In genomic region chr11:67043572-67044329, GRCh38 we compare ENCODE assay signal across 26 cellular contexts. TPM values are rescaled to one million over a fixed set of nuclear protein-coding genes. Genes with fewer than 3 reads are reported as not detected.
"Had no signal": no experiment of that assay in that cellular context is flagged by ENCODE, and none has a peak within 500 bp of the region (broad histone marks: within the 10 kb centered on the region; RNA-seq: fewer than 3 reads in every experiment).

No MANE protein-coding gene starts in this region.

- H3K9me3 ChIP-seq: adrenal gland, heart right ventricle, ovary, prostate gland, stomach, tibial artery had no signal

- H3K9me3 Mint-ChIP-seq: activated naive CD4-positive, alpha-beta T cell treated with anti-CD3 and anti-CD28 coated beads for 36 hours; activated naive CD8-positive, alpha-beta T cell treated with anti-CD3 and anti-CD28 coated beads for 36 hours; naive thymus-derived CD4-positive, alpha-beta T cell; stimulated activated naive B cell treated with anti-CD40 and anti-IgM and Interleukin-4, amounts not matched to agents 10 μg/mL and 1 μg/mL and 100 μg/mL, for 72 hours; T-helper 2 cell treated with Interferon-gamma antibody and Interleukin-4, amounts not matched to agents 5 μg/mL and 100 μg/mL, for 36 hours had no signal

- H3K27me3 ChIP-seq: adrenal gland, cardiac muscle cell, heart right ventricle, ovary, tibial artery had no signal

- H3K36me3 ChIP-seq: adrenal gland, cardiac muscle cell, heart right ventricle, ovary, prostate gland, stomach had no signal

- H3K27ac ChIP-seq: adrenal gland, cardiac muscle cell, foreskin keratinocyte, heart right ventricle, ovary, prostate gland, stomach, tibial artery had no signal

- H3K27ac Mint-ChIP-seq: activated naive CD4-positive, alpha-beta T cell treated with anti-CD3 and anti-CD28 coated beads for 36 hours; activated naive CD8-positive, alpha-beta T cell treated with anti-CD3 and anti-CD28 coated beads for 36 hours; brain; naive thymus-derived CD4-positive, alpha-beta T cell; stimulated activated naive B cell treated with anti-CD40 and anti-IgM and Interleukin-4, amounts not matched to agents 10 μg/mL and 1 μg/mL and 100 μg/mL, for 72 hours; T-helper 2 cell treated with Interferon-gamma antibody and Interleukin-4, amounts not matched to agents 5 μg/mL and 100 μg/mL, for 36 hours had no signal

- ATAC-seq: foreskin keratinocyte; naive thymus-derived CD4-positive, alpha-beta T cell; stimulated activated naive B cell treated with anti-CD40 and anti-IgM and Interleukin-4, amounts not matched to agents 10 μg/mL and 1 μg/mL and 100 μg/mL, for 72 hours had no signal

- H3K4me1 ChIP-seq: adrenal gland, foreskin keratinocyte, prostate gland, stomach had no signal

- H3K4me1 Mint-ChIP-seq: activated naive CD8-positive, alpha-beta T cell treated with anti-CD3 and anti-CD28 coated beads for 36 hours; brain had no signal

- H3K4me3 Mint-ChIP-seq: activated naive CD4-positive, alpha-beta T cell treated with anti-CD3 and anti-CD28 coated beads for 36 hours; activated naive CD8-positive, alpha-beta T cell treated with anti-CD3 and anti-CD28 coated beads for 36 hours; brain; naive thymus-derived CD4-positive, alpha-beta T cell; stimulated activated naive B cell treated with anti-CD40 and anti-IgM and Interleukin-4, amounts not matched to agents 10 μg/mL and 1 μg/mL and 100 μg/mL, for 72 hours; T-helper 2 cell treated with Interferon-gamma antibody and Interleukin-4, amounts not matched to agents 5 μg/mL and 100 μg/mL, for 36 hours had no signal

- H3K36me3 Mint-ChIP-seq: activated naive CD8-positive, alpha-beta T cell treated with anti-CD3 and anti-CD28 coated beads for 36 hours; brain; naive thymus-derived CD4-positive, alpha-beta T cell; stimulated activated naive B cell treated with anti-CD40 and anti-IgM and Interleukin-4, amounts not matched to agents 10 μg/mL and 1 μg/mL and 100 μg/mL, for 72 hours had no signal

- H3K4me3 ChIP-seq: adrenal gland, cardiac muscle cell, heart right ventricle, ovary, prostate gland, stomach, tibial artery had no signal

- DNase-seq: activated CD4-positive, alpha-beta T cell treated with anti-CD3 and anti-CD28 coated beads for 4 hours; activated CD4-positive, alpha-beta T cell treated with anti-CD3 and anti-CD28 coated beads, Interleukin-2, amount 50 U/mL, for 4 hours; activated effector memory CD4-positive, alpha-beta T cell treated with anti-CD3 and anti-CD28 coated beads, Interleukin-2, amount 50 U/mL, for 16 hours; activated naive CD4-positive, alpha-beta T cell treated with anti-CD3 and anti-CD28 coated beads for 36 hours; activated naive CD8-positive, alpha-beta T cell treated with anti-CD3 and anti-CD28 coated beads for 36 hours; adrenal gland; cerebellar nuclear complex; cortex of kidney; foreskin keratinocyte; heart right ventricle; midbrain; naive thymus-derived CD4-positive, alpha-beta T cell; ovary; retina; stimulated activated CD4-positive, alpha-beta T cell treated with anti-CD3 and anti-CD28 coated beads, Interleukin-15, amount 100 ng/mL, for 24 hours; stimulated activated CD4-positive, alpha-beta T cell treated with anti-CD3 and anti-CD28 coated beads, Interleukin-2, amount 100 ng/mL, for 24 hours; stimulated activated naive B cell treated with anti-CD40 and anti-IgM and Interleukin-4, amounts not matched to agents 10 μg/mL and 1 μg/mL and 100 μg/mL, for 72 hours; stomach; T-helper 1 cell; tibial artery had no signal

RNA-seq across cellular contexts. Expression of gene SYT12, which starts 20.8 kb away (rescaled TPM):
- total RNA-seq: activated naive CD4-positive, alpha-beta T cell treated with anti-CD3 and anti-CD28 coated beads for 36 hours; activated naive CD8-positive, alpha-beta T cell treated with anti-CD3 and anti-CD28 coated beads for 36 hours; endothelial cell of umbilical vein; naive thymus-derived CD4-positive, alpha-beta T cell; stomach had no signal
- polyA plus RNA-seq: cardiac muscle cell; endothelial cell of umbilical vein; fibroblast of lung; naive thymus-derived CD4-positive, alpha-beta T cell had no signal
